ENCODE assay signal across 14 cellular contexts in the genomic region with DNA sequence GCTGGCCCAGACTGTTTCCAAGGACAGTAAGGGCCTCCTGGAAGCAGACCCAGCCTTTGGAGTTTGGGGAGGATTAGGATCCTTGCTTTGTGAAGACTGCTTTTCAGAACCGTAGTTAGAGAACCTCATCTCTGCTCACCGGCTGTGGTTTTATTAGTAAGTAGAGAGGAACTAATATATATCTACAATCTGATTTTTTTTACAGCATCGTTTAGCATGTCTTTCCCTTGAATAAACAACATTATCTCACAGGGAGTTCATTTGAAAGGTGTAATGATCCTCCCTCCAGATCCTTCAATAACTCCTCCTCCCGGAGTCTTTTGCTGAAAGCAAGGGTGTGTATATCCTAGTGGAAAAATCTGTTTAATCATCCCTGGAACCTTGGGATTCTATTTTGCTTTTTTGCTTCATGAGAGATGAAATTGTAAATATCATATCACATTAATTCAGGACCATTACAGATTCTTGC.
DNase-seq lines count a peak whose midpoint lies in the region; ATAC-seq and TF ChIP-seq lines count a peak whose summit lies in the region.
"Had no signal": no experiment of that assay in that cellular context is flagged by ENCODE, and none has a peak within 500 bp of the region (broad histone marks: within the 10 kb centered on the region; RNA-seq: fewer than 3 reads in every experiment).

No MANE protein-coding gene starts in this region.

- H3K9me3 Mint-ChIP-seq in endothelial cell (ENCODE audit: unreplicated experiment), result no peaks in the 10 kb centered on the region
- H3K9me3 Mint-ChIP-seq: activated naive CD4-positive, alpha-beta T cell treated with anti-CD3 and anti-CD28 coated beads for 36 hours; CD4-positive, alpha-beta T cell; central memory CD8-positive, alpha-beta T cell had no signal

- H3K27me3 Mint-ChIP-seq in endothelial cell (ENCODE audit: unreplicated experiment), result no peaks in the 10 kb centered on the region

- no peak overlapping the region for H2AK5ac ChIP-seq in neuronal stem cell (ENCODE audit: low read depth, low read length)

- H3K27ac ChIP-seq in RWPE2 (ENCODE audit: poor library complexity, severe bottlenecking) (peak overlapping the region; percentile 89), foreskin keratinocyte (peak overlapping the region; percentile 76), neuronal stem cell (replicated peaks; ENCODE audit: low read length) (no peak overlapping the region)

- no peak overlapping the region for H2BK5ac ChIP-seq in neuronal stem cell (ENCODE audit: low read length)

- no peak overlapping the region for H2AFZ ChIP-seq in neuronal stem cell (ENCODE audit: low read length)

- H4K8ac ChIP-seq in neuronal stem cell (ENCODE audit: low read depth, low read length), result no peak overlapping the region

- H3K27me3 ChIP-seq in RWPE2 (ENCODE audit: insufficient read depth, poor library complexity, severe bottlenecking), result no peaks in the 10 kb centered on the region
- H3K27me3 ChIP-seq in foreskin keratinocyte, result no peaks in the 10 kb centered on the region
- peaks cover 0 to 17% (median 0%) of the 10 kb centered on the region in 3 experiments for H3K27me3 ChIP-seq in neuronal stem cell (ENCODE audit: control insufficient read depth in 3 of 3, insufficient read depth in 3 of 3, low read depth in 1 of 3, low read length in 3 of 3)

- no peaks in the 10 kb centered on the region for H3K9me3 ChIP-seq in RWPE2 (ENCODE audit: severe bottlenecking)
- no peaks in the 10 kb centered on the region for H3K9me3 ChIP-seq in neuronal stem cell (replicated peaks in 1 of 2; ENCODE audit: control insufficient read depth in 2 of 2, insufficient read depth in 1 of 2, low read depth in 1 of 2, low read length in 2 of 2)

- H2BK12ac ChIP-seq in neuronal stem cell (ENCODE audit: low read length), result no peak overlapping the region

- H3K9ac ChIP-seq in neuronal stem cell (ENCODE audit: low read depth, low read length, poor library complexity), result no peak overlapping the region

- ATAC-seq in RWPE2 (ENCODE audit: low read depth) (peak; percentile 34; the same call in 2 of the 3 replicates), foreskin keratinocyte (peak; percentile 22), GM19467 (IDR thresholded peaks at IDR 0.05; ENCODE audit: unreplicated experiment) (no peak)
- ATAC-seq: K562 had no signal

- no peak overlapping the region for H3K27ac Mint-ChIP-seq in endothelial cell (ENCODE audit: unreplicated experiment)
- H3K27ac Mint-ChIP-seq: activated naive CD4-positive, alpha-beta T cell treated with anti-CD3 and anti-CD28 coated beads for 36 hours; CD4-positive, alpha-beta T cell had no signal

- peaks cover 45% of the 10 kb centered on the region for H3K4me1 Mint-ChIP-seq in endothelial cell (ENCODE audit: unreplicated experiment)
- H3K4me1 Mint-ChIP-seq: central memory CD8-positive, alpha-beta T cell had no signal

- peak; percentile 56 for DNase-seq in NCI-H1105 treated with DMSO at 0.1 percent for 48 hours (lab: John Stamatoyannopoulos, UW)
- no peak for DNase-seq in NCI-H1105 (lab: John Stamatoyannopoulos, UW)
- no peak for DNase-seq in RWPE2 (ENCODE audit: low spot score)
- DNase-seq in foreskin keratinocyte, result no peak
- no peak for DNase-seq in neuronal stem cell (ENCODE audit: low spot score)
- no peak for DNase-seq in SKM-1 (lab: John Stamatoyannopoulos, UW; ENCODE audit: unreplicated experiment)
- no peak for DNase-seq in endothelial cell (ENCODE audit: low spot score)
- DNase-seq: activated naive CD4-positive, alpha-beta T cell treated with anti-CD3 and anti-CD28 coated beads for 36 hours; CD4-positive, alpha-beta T cell; GDM1 had no signal

- no peaks in the 10 kb centered on the region for H3K36me3 Mint-ChIP-seq in endothelial cell (ENCODE audit: low read depth, unreplicated experiment)

- no peak overlapping the region for H3K14ac ChIP-seq in neuronal stem cell (ENCODE audit: low read length)

- peak overlapping the region; percentile 61 for H3K4me2 ChIP-seq in neuronal stem cell (ENCODE audit: insufficient read depth, low read length, poor library complexity, severe bottlenecking)

- H2BK15ac ChIP-seq in neuronal stem cell (ENCODE audit: low read length), result no peak overlapping the region

- no peak overlapping the region for H3K4ac ChIP-seq in neuronal stem cell (ENCODE audit: low read length)

- H3K18ac ChIP-seq in neuronal stem cell (ENCODE audit: low read length), result no peak overlapping the region

- WGBS in neuronal stem cell (ENCODE audit: extremely low coverage in 2 of 2, insufficient read length in 2 of 2, insufficient replicate concordance in 1 of 2), 2 donors, result no CpG with 5 or more reads among the region's 4 CpGs

- H3K4me3 Mint-ChIP-seq in endothelial cell (ENCODE audit: unreplicated experiment), result no peak overlapping the region
- H3K4me3 Mint-ChIP-seq: activated naive CD4-positive, alpha-beta T cell treated with anti-CD3 and anti-CD28 coated beads for 36 hours; CD4-positive, alpha-beta T cell; central memory CD8-positive, alpha-beta T cell had no signal

- peak overlapping the region; percentile 3 for H3K4me3 ChIP-seq in RWPE2 (ENCODE audit: severe bottlenecking)
- no peak overlapping the region for H3K4me3 ChIP-seq in neuronal stem cell (ENCODE audit: low read length in 2 of 2)
- H3K4me3 ChIP-seq: K562, skin epidermis had no signal

- H2BK120ac ChIP-seq in neuronal stem cell (ENCODE audit: low read depth, low read length), result no peak overlapping the region

- H3K4me1 ChIP-seq in RWPE2 (ENCODE audit: insufficient read depth, poor library complexity, severe bottlenecking) (peaks cover 58% of the 10 kb centered on the region), foreskin keratinocyte (peaks cover 48% of the 10 kb centered on the region), neuronal stem cell (ENCODE audit: control insufficient read depth in 2 of 2, insufficient read depth in 1 of 2, low read depth in 1 of 2, low read length in 2 of 2) (peaks cover 24 to 38% of the 10 kb centered on the region in 2 donors)

- TF ChIP-seq CTCF in RWPE2 (IDR thresholded peaks at IDR 0.05; ENCODE audit: poor library complexity, severe bottlenecking) (no peak), foreskin keratinocyte (conservative IDR thresholded peaks at IDR 0.05) (no peak), endothelial cell (IDR thresholded peaks at IDR 0.05; ENCODE audit: unreplicated experiment) (no peak)

- H3K36me3 ChIP-seq in RWPE2 (ENCODE audit: low read depth) (no peaks in the 10 kb centered on the region), neuronal stem cell (replicated peaks in 1 of 2; ENCODE audit: control insufficient read depth in 2 of 2, insufficient read depth in 2 of 2, low read length in 2 of 2) (no peaks in the 10 kb centered on the region)

- no peak overlapping the region for H4K91ac ChIP-seq in neuronal stem cell (ENCODE audit: low read depth, low read length, poor library complexity)

- H3K79me1 ChIP-seq in neuronal stem cell (ENCODE audit: low read depth, low read length), result no peaks in the 10 kb centered on the region

- no peak overlapping the region for H3K23ac ChIP-seq in neuronal stem cell (ENCODE audit: low read depth, low read length, poor library complexity)
